ENCODE assay signal across 23 cellular contexts in the genomic region with DNA sequence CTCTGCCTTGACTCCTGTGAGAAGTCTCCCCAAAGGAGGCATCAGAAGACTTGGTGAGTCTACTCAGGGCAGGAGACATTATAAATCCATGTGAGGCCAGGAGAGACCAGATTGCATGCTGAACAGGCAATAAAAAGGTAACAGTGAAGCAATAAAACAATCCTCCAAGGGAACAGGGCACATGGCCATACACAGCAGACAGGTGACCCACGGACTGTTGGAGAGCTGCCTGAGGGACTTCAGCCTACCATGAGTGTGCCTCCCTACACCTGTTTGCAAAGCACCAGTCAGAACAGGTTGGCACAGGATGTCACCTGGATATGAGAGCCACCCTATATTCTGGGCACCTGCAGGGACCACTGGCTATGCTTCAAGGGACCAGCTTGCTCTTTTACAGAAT.
DNase-seq lines count a peak whose midpoint lies in the region; ATAC-seq and TF ChIP-seq lines count a peak whose summit lies in the region.
"Had no signal": no experiment of that assay in that cellular context is flagged by ENCODE, and none has a peak within 500 bp of the region (broad histone marks: within the 10 kb centered on the region; RNA-seq: fewer than 3 reads in every experiment).

No MANE protein-coding gene starts in this region.

- peak; percentile 19 for ATAC-seq in omental fat pad (ENCODE audit: low FRiP score)
- no peak for ATAC-seq in HG02981 (IDR thresholded peaks at IDR 0.05; ENCODE audit: unreplicated experiment)
- ATAC-seq: activated naive CD8-positive, alpha-beta T cell treated with anti-CD3 and anti-CD28 coated beads, Interleukin-2, amount 50 U/mL, for 24 hours; HCT116 had no signal

- TF ChIP-seq CTCF in omental fat pad (IDR thresholded peaks at IDR 0.05) (no peak), CD14-positive monocyte (IDR thresholded peaks at IDR 0.05) (no peak)

- H3K4me1 Mint-ChIP-seq in CD14-positive monocyte = no peaks in the 10 kb centered on the region
- H3K4me1 Mint-ChIP-seq: activated naive CD8-positive, alpha-beta T cell treated with anti-CD3 and anti-CD28 coated beads, Interleukin-2, amount 50 U/mL, for 24 hours; memory B cell; naive B cell had no signal

- no peak overlapping the region for H3K4me3 Mint-ChIP-seq in CD14-positive monocyte
- H3K4me3 Mint-ChIP-seq: activated CD4-positive, alpha-beta memory T cell treated with anti-CD3 and anti-CD28 coated beads for 36 hours; activated naive CD8-positive, alpha-beta T cell treated with anti-CD3 and anti-CD28 coated beads, Interleukin-2, amount 50 U/mL, for 24 hours; brain; memory B cell; naive B cell; type B pancreatic cell had no signal

- H3K27ac Mint-ChIP-seq in CD14-positive monocyte = no peak overlapping the region
- H3K27ac Mint-ChIP-seq: activated CD4-positive, alpha-beta memory T cell treated with anti-CD3 and anti-CD28 coated beads for 36 hours; activated naive CD8-positive, alpha-beta T cell treated with anti-CD3 and anti-CD28 coated beads, Interleukin-2, amount 50 U/mL, for 24 hours; brain; memory B cell; naive B cell; type B pancreatic cell had no signal

- peaks cover 0 to 2% (median 0%) of the 10 kb centered on the region in 7 donors for H3K9me3 Mint-ChIP-seq in CD14-positive monocyte
- H3K9me3 Mint-ChIP-seq: activated CD4-positive, alpha-beta memory T cell treated with anti-CD3 and anti-CD28 coated beads for 36 hours; activated naive CD8-positive, alpha-beta T cell treated with anti-CD3 and anti-CD28 coated beads, Interleukin-2, amount 50 U/mL, for 24 hours; memory B cell; type B pancreatic cell had no signal

- H3K36me3 Mint-ChIP-seq in CD14-positive monocyte = no peaks in the 10 kb centered on the region
- H3K36me3 Mint-ChIP-seq: activated CD4-positive, alpha-beta memory T cell treated with anti-CD3 and anti-CD28 coated beads for 36 hours; brain; memory B cell; naive B cell; type B pancreatic cell had no signal

- DNase-seq in COLO668 (lab: John Stamatoyannopoulos, UW; ENCODE audit: unreplicated experiment) (peak; percentile 82), NCI-H2029 treated with DMSO at 0.1 percent for 48 hours (lab: John Stamatoyannopoulos, UW) (peak; percentile 82), cerebellar cortex (ENCODE audit: low spot score) (peak; percentile 38), omental fat pad (ENCODE audit: low spot score) (no peak), glomerular visceral epithelial cell (ENCODE audit: extremely low spot score) (no peak), CD14-positive monocyte (ENCODE audit: low spot score) (no peak), nucleus accumbens (lab: John Stamatoyannopoulos, UW) (no peak)
- DNase-seq: activated CD4-positive, alpha-beta memory T cell treated with anti-CD3 and anti-CD28 coated beads for 36 hours; activated effector memory CD4-positive, alpha-beta T cell treated with Interleukin-2 at 50 U/mL for 16 hours; activated naive CD8-positive, alpha-beta T cell treated with anti-CD3 and anti-CD28 coated beads, Interleukin-2, amount 50 U/mL, for 24 hours; GDM1; KG1; naive B cell; NCI-H1048; NCI-H2081; NCI-H69; Right ventricle myocardium superior; stimulated activated CD4-positive, alpha-beta T cell treated with anti-CD3 and anti-CD28 coated beads, Interleukin-4, amount 100 ng/mL, for 4 hours had no signal

- intact Hi-C loops in CD14-positive monocyte (cut with micrococcal nuclease) = loop anchor here in 1 of 2 donors (10.0 kb wide), 1 partner anchor 176 kb away; no protein-coding TSS in a partner anchor

- peaks cover 2 to 16% (median 7%) of the 10 kb centered on the region in 3 donors for H3K27me3 Mint-ChIP-seq in CD14-positive monocyte (ENCODE audit: low read depth in 3 of 3)
- H3K27me3 Mint-ChIP-seq: activated naive CD8-positive, alpha-beta T cell treated with anti-CD3 and anti-CD28 coated beads, Interleukin-2, amount 50 U/mL, for 24 hours; brain had no signal

Comparison
In these comparisons a context has a peak if more than half of its experiments do, and no peak if none do; other contexts are left out.
1. DNase-seq: peak in COLO668 (single experiment), NCI-H2029 treated with DMSO at 0.1 percent for 48 hours (single experiment) and cerebellar cortex (single experiment); none in omental fat pad (single experiment), glomerular visceral epithelial cell (single experiment), CD14-positive monocyte (single experiment) and nucleus accumbens (0 of 56).